ENCODE assay signal across 1 cellular context in the genomic region with DNA sequence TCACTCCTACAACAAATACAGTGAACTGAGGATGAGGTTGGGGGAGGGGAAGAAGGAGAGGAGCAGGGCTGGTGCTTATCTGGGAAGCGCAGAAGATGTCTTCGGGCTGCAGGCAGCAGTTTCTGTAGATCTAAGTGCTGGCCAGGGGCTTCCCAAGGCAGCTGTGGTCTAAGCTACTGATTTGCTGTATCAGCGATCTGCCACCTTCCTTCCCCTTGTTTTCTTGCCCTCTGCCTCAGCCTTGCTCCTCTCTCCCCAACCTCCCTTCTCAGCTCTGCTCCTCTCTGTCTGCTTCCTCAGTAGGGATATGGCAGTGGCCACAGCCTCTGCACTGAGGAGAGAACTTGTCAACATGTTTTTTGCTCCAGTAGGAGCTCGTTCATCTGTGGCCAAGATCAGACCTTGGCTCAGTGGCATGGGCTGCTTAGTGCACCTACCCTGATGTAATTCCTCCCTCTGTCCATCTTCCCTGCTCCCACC.
TF ChIP-seq lines count a peak whose summit lies in the region.

No MANE protein-coding gene starts in this region.

TF ChIP-seq in K562, 482 proteins besides CTCF, POLR2A, EP300 and RAD21 (continued from another document and continues in another):
- TF ChIP-seq, protein P1, sequence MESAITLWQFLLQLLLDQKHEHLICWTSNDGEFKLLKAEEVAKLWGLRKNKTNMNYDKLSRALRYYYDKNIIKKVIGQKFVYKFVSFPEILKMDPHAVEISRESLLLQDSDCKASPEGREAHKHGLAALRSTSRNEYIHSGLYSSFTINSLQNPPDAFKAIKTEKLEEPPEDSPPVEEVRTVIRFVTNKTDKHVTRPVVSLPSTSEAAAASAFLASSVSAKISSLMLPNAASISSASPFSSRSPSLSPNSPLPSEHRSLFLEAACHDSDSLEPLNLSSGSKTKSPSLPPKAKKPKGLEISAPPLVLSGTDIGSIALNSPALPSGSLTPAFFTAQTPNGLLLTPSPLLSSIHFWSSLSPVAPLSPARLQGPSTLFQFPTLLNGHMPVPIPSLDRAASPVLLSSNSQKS (CRISPR knock-in tag; IDR thresholded peaks at IDR 0.05): no peak
- TF ChIP-seq ZNF316 (IDR thresholded peaks at IDR 0.05): peak; percentile 100
- TF ChIP-seq TRIM28 (IDR thresholded peaks at IDR 0.05): peak; percentile 30; the same call in 1 of the 2 replicates
- no peak for TF ChIP-seq ZZZ3 (IDR thresholded peaks at IDR 0.05)
- no peak for TF ChIP-seq ZNF583 (CRISPR knock-in tag; IDR thresholded peaks at IDR 0.05)
- TF ChIP-seq EGR1 (conservative IDR thresholded peaks at IDR 0.05): no peak
- TF ChIP-seq ZBTB7A (IDR thresholded peaks at IDR 0.05; ENCODE audit: borderline replicate concordance, control insufficient read depth, low read depth, low read length): peak; percentile 86; the same call in 1 of the 2 replicates
- peak; percentile 95 for TF ChIP-seq LEF1 (IDR thresholded peaks at IDR 0.05)
- TF ChIP-seq STAT5A (IDR thresholded peaks at IDR 0.05; ENCODE audit: borderline replicate concordance, low read length): peak; percentile 94
- TF ChIP-seq MECOM (CRISPR knock-in tag; IDR thresholded peaks at IDR 0.05): peak; percentile 85
- TF ChIP-seq MXI1 (IDR thresholded peaks at IDR 0.05; ENCODE audit: low read depth, low read length): no peak
- peak; percentile 48; the same call in 1 of the 2 replicates for TF ChIP-seq ARID3A (IDR thresholded peaks at IDR 0.05; ENCODE audit: borderline replicate concordance, low read depth, low read length)
- TF ChIP-seq, protein P2, sequence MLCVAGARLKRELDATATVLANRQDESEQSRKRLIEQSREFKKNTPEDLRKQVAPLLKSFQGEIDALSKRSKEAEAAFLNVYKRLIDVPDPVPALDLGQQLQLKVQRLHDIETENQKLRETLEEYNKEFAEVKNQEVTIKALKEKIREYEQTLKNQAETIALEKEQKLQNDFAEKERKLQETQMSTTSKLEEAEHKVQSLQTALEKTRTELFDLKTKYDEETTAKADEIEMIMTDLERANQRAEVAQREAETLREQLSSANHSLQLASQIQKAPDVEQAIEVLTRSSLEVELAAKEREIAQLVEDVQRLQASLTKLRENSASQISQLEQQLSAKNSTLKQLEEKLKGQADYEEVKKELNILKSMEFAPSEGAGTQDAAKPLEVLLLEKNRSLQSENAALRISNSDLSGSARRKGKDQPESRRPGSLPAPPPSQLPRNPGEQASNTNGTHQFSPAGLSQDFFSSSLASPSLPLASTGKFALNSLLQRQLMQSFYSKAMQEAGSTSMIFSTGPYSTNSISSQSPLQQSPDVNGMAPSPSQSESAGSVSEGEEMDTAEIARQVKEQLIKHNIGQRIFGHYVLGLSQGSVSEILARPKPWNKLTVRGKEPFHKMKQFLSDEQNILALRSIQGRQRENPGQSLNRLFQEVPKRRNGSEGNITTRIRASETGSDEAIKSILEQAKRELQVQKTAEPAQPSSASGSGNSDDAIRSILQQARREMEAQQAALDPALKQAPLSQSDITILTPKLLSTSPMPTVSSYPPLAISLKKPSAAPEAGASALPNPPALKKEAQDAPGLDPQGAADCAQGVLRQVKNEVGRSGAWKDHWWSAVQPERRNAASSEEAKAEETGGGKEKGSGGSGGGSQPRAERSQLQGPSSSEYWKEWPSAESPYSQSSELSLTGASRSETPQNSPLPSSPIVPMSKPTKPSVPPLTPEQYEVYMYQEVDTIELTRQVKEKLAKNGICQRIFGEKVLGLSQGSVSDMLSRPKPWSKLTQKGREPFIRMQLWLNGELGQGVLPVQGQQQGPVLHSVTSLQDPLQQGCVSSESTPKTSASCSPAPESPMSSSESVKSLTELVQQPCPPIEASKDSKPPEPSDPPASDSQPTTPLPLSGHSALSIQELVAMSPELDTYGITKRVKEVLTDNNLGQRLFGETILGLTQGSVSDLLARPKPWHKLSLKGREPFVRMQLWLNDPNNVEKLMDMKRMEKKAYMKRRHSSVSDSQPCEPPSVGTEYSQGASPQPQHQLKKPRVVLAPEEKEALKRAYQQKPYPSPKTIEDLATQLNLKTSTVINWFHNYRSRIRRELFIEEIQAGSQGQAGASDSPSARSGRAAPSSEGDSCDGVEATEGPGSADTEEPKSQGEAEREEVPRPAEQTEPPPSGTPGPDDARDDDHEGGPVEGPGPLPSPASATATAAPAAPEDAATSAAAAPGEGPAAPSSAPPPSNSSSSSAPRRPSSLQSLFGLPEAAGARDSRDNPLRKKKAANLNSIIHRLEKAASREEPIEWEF (CRISPR knock-in tag; IDR thresholded peaks at IDR 0.05): no peak; the same call in 1 of the 2 replicates
- TF ChIP-seq FOXJ3 (CRISPR knock-in tag; IDR thresholded peaks at IDR 0.05): no peak
- TF ChIP-seq XRCC5 (IDR thresholded peaks at IDR 0.05; ENCODE audit: low read depth, low read length): no peak
- TF ChIP-seq CCNT2 (IDR thresholded peaks at IDR 0.05; ENCODE audit: borderline replicate concordance, extremely low read depth, insufficient read length, low read depth, low read length): peak; percentile 97
- TF ChIP-seq MTA3 (IDR thresholded peaks at IDR 0.05; ENCODE audit: borderline replicate concordance): peak; percentile 93
- no peak for TF ChIP-seq ZNF695 (CRISPR knock-in tag; IDR thresholded peaks at IDR 0.05)
- no peak for TF ChIP-seq KLF10 (CRISPR knock-in tag; IDR thresholded peaks at IDR 0.05)
- TF ChIP-seq MCM7 (IDR thresholded peaks at IDR 0.05): no peak
- no peak for TF ChIP-seq XRCC4 (IDR thresholded peaks at IDR 0.05; ENCODE audit: extremely low read depth, insufficient read depth, insufficient read length)
- TF ChIP-seq NR2C1 (IDR thresholded peaks at IDR 0.05): no peak; the same call in 1 of the 2 replicates
- no peak; the same call in none of the 2 replicates for TF ChIP-seq NR2C1 (tag; IDR thresholded peaks at IDR 0.05)
- TF ChIP-seq, protein P3, sequence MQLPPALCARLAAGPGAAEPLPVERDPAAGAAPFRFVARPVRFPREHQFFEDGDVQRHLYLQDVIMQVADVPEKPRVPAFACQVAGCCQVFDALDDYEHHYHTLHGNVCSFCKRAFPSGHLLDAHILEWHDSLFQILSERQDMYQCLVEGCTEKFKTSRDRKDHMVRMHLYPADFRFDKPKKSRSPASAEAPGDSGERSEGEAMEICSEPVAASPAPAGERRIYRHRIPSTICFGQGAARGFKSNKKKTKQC (CRISPR knock-in tag; IDR thresholded peaks at IDR 0.05): no peak
- no peak for TF ChIP-seq BMI1 (IDR thresholded peaks at IDR 0.05; ENCODE audit: low read length)
- TF ChIP-seq TAF7 (tag; IDR thresholded peaks at IDR 0.05): no peak
- TF ChIP-seq NCOA1 (IDR thresholded peaks at IDR 0.05; ENCODE audit: low read depth): peak; percentile 86; the same call in 1 of the 2 replicates
- TF ChIP-seq ARHGAP35 (IDR thresholded peaks at IDR 0.05; ENCODE audit: partially characterized antibody): no peak
- peak; percentile 98 for TF ChIP-seq NCOR1 (IDR thresholded peaks at IDR 0.05)
- no peak for TF ChIP-seq ELF2 (CRISPR knock-in tag; IDR thresholded peaks at IDR 0.05)
- 0 out of 2 replicates have a peak, but pooled peaks have one; percentile 13 for TF ChIP-seq MAX (CRISPR knock-in tag; IDR thresholded peaks at IDR 0.05)
- TF ChIP-seq NFYB (IDR thresholded peaks at IDR 0.05; ENCODE audit: extremely low read depth, insufficient read length): no peak
- TF ChIP-seq, protein P4, sequence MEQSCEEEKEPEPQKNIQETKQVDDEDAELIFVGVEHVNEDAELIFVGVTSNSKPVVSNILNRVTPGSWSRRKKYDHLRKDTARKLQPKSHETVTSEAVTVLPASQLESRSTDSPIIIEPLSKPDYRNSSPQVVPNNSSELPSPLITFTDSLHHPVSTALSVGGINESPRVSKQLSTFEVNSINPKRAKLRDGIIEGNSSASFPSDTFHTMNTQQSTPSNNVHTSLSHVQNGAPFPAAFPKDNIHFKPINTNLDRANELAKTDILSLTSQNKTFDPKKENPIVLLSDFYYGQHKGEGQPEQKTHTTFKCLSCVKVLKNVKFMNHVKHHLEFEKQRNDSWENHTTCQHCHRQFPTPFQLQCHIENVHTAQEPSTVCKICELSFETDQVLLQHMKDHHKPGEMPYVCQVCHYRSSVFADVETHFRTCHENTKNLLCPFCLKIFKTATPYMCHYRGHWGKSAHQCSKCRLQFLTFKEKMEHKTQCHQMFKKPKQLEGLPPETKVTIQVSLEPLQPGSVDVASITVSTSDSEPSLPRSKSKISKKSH (CRISPR knock-in tag; IDR thresholded peaks at IDR 0.05): no peak
- no peak for TF ChIP-seq RFX1 (IDR thresholded peaks at IDR 0.05)
- TF ChIP-seq, protein P5, sequence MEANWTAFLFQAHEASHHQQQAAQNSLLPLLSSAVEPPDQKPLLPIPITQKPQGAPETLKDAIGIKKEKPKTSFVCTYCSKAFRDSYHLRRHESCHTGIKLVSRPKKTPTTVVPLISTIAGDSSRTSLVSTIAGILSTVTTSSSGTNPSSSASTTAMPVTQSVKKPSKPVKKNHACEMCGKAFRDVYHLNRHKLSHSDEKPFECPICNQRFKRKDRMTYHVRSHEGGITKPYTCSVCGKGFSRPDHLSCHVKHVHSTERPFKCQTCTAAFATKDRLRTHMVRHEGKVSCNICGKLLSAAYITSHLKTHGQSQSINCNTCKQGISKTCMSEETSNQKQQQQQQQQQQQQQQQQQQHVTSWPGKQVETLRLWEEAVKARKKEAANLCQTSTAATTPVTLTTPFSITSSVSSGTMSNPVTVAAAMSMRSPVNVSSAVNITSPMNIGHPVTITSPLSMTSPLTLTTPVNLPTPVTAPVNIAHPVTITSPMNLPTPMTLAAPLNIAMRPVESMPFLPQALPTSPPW (CRISPR knock-in tag; IDR thresholded peaks at IDR 0.05): peak; percentile 54
- TF ChIP-seq NFE2 (IDR thresholded peaks at IDR 0.05; ENCODE audit: low read depth): peak; percentile 75
- TF ChIP-seq, protein P6, sequence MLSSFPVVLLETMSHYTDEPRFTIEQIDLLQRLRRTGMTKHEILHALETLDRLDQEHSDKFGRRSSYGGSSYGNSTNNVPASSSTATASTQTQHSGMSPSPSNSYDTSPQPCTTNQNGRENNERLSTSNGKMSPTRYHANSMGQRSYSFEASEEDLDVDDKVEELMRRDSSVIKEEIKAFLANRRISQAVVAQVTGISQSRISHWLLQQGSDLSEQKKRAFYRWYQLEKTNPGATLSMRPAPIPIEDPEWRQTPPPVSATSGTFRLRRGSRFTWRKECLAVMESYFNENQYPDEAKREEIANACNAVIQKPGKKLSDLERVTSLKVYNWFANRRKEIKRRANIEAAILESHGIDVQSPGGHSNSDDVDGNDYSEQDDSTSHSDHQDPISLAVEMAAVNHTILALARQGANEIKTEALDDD (IDR thresholded peaks at IDR 0.05): peak; percentile 41; the same call in 1 of the 2 replicates
- no peak for TF ChIP-seq PREB (CRISPR knock-in tag; IDR thresholded peaks at IDR 0.05)
- TF ChIP-seq PTRF (tag; IDR thresholded peaks at IDR 0.05): no peak
- no peak for TF ChIP-seq ZNF449 (CRISPR knock-in tag; IDR thresholded peaks at IDR 0.05)
- TF ChIP-seq HMG20B (CRISPR knock-in tag; IDR thresholded peaks at IDR 0.05): no peak
- TF ChIP-seq NFXL1 (CRISPR knock-in tag; IDR thresholded peaks at IDR 0.05): no peak
- no peak for TF ChIP-seq POLR2G (IDR thresholded peaks at IDR 0.05; ENCODE audit: low read depth, low read length)
- TF ChIP-seq, protein P7, sequence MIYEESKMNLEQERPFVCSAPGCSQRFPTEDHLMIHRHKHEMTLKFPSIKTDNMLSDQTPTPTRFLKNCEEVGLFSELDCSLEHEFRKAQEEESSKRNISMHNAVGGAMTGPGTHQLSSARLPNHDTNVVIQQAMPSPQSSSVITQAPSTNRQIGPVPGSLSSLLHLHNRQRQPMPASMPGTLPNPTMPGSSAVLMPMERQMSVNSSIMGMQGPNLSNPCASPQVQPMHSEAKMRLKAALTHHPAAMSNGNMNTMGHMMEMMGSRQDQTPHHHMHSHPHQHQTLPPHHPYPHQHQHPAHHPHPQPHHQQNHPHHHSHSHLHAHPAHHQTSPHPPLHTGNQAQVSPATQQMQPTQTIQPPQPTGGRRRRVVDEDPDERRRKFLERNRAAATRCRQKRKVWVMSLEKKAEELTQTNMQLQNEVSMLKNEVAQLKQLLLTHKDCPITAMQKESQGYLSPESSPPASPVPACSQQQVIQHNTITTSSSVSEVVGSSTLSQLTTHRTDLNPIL (CRISPR knock-in tag; IDR thresholded peaks at IDR 0.05): no peak
- no peak for TF ChIP-seq WHSC1 (IDR thresholded peaks at IDR 0.05; ENCODE audit: low read length)
